10 cellular contexts compared by ENCODE assay signal in the genomic region with DNA sequence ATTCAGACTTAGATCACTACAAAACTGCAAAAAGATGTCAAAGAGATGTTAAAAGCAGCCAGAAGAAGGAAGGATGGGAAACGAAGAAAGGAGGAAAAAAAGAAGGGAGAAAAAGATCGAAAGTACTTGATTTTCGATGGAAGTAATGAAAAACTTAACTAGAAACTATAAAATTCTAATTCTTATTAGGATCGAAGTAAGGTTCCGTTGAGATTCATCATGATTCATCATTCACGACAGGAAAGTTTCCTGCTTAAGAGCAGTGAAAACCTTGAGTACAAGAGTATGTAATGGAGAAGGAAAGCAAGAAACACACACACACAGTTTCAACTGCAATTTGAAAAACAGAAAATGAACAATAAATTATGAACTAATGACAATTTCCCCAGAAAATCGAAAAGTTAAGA. TPM values are rescaled to one million over a fixed set of nuclear protein-coding genes. Genes with fewer than 3 reads are reported as not detected.
DNase-seq lines count a peak whose midpoint lies in the region; TF ChIP-seq lines count a peak whose summit lies in the region.
"Had no signal": no experiment of that assay in that cellular context is flagged by ENCODE, and none has a peak within 500 bp of the region (broad histone marks: within the 10 kb centered on the region; RNA-seq: fewer than 3 reads in every experiment).

No MANE protein-coding gene starts in this region.

- DNase-seq in GM23248 (peak; percentile 7), OCI-LY7 (ENCODE audit: low spot score) (peak; percentile 2), NCI-H226 (no peak), GM10248 (ENCODE audit: extremely low spot score) (no peak), epidermal melanocyte (ENCODE audit: insufficient read length, low spot score) (no peak), hepatic stellate cell (ENCODE audit: low spot score) (no peak)
- DNase-seq: NCI-H1092 had no signal

- no peaks in the 10 kb centered on the region for H3F3A ChIP-seq in GM23248 (ENCODE audit: insufficient read depth)

- POLR2A ChIA-PET in OCI-LY7 (lab: Charles Lee) (no interaction called here), GM10248 (lab: Yijun Ruan, JAX) (no interaction called here)

- H3K36me3 ChIP-seq in GM23248 (ENCODE audit: low read depth), result peaks cover 9% of the 10 kb centered on the region; the same call in 1 of the 2 replicates
- H3K36me3 ChIP-seq in OCI-LY7 (ENCODE audit: insufficient read depth, low read length), result peaks cover 20% of the 10 kb centered on the region
- H3K36me3 ChIP-seq in endocrine pancreas (ENCODE audit: control insufficient read depth, insufficient read depth, low read length), result no peaks in the 10 kb centered on the region
- no peaks in the 10 kb centered on the region for H3K36me3 ChIP-seq in rectal smooth muscle tissue (ENCODE audit: control insufficient read depth, insufficient read depth, low read length)

- no TSS peak for BruUV-seq in OCI-LY7 (replicated peaks; lab: Mats Ljungman, UMichigan)

- intact Hi-C loops in OCI-LY7 (cut with micrococcal nuclease; ENCODE audit: unreplicated experiment), result no loop called here

- no peak overlapping the region for H3K9ac ChIP-seq in GM23248
- no peak overlapping the region for H3K9ac ChIP-seq in endocrine pancreas (ENCODE audit: control insufficient read depth, insufficient read depth, low read length)
- H3K9ac ChIP-seq in rectal smooth muscle tissue (ENCODE audit: low read length), result no peak overlapping the region

- in situ Hi-C loops in GM23248 (cut with MboI), result no loop called here

- H3K9me2 ChIP-seq in GM23248 (ENCODE audit: insufficient read depth), result no peaks in the 10 kb centered on the region
- H3K9me2 ChIP-seq in OCI-LY7 (ENCODE audit: insufficient read depth, low read length), result no peaks in the 10 kb centered on the region

- TF ChIP-seq CTCF in OCI-LY7 (conservative IDR thresholded peaks at IDR 0.05; ENCODE audit: low read length) (no peak), GM10248 (IDR thresholded peaks at IDR 0.05; ENCODE audit: control extremely low read depth, extremely low read depth, low read depth, missing control alignments) (no peak)

- CTCF ChIA-PET in OCI-LY7 (lab: Charles Lee; ENCODE audit: unreplicated experiment) (no interaction called here), GM10248 (lab: Yijun Ruan, JAX) (no interaction called here)

- H3K4me2 ChIP-seq in GM23248 (ENCODE audit: unreplicated experiment), result peak overlapping the region; percentile 89
- H3K4me2 ChIP-seq in OCI-LY7 (ENCODE audit: low read length), result peak overlapping the region; percentile 77

- H3K4me1 ChIP-seq in GM23248 (ENCODE audit: insufficient read depth) (peaks cover 13% of the 10 kb centered on the region; the same call in 1 of the 2 replicates), OCI-LY7 (ENCODE audit: insufficient read depth, low read length, poor library complexity, severe bottlenecking) (peaks cover 14% of the 10 kb centered on the region), endocrine pancreas (ENCODE audit: control insufficient read depth, insufficient read depth, low read length) (peaks cover 18% of the 10 kb centered on the region), rectal smooth muscle tissue (ENCODE audit: control insufficient read depth, insufficient read depth, low read length) (peaks cover 4% of the 10 kb centered on the region)

- H3K4me3 ChIP-seq in GM23248, result peak overlapping the region; percentile 81; the same call in 1 of the 2 replicates
- H3K4me3 ChIP-seq in OCI-LY7 (ENCODE audit: low read depth, low read length, poor library complexity, severe bottlenecking), result peak overlapping the region; percentile 77
- peak overlapping the region; percentile 100 for H3K4me3 ChIP-seq in endocrine pancreas (ENCODE audit: control insufficient read depth, insufficient read depth, low read length)
- H3K4me3 ChIP-seq in rectal smooth muscle tissue (ENCODE audit: low read length), result peak overlapping the region; percentile 75
- H3K4me3 ChIP-seq: lung had no signal

- WGBS in GM23248 (ENCODE audit: low coverage in 1 of 2, low lambda C conversion rate in 2 of 2, missing lambda C conversion rate in 2 of 2), 2 experiments, result 44 to 56% methylated on average over 7 of the region's 7 CpGs

- H3K27ac ChIP-seq in GM23248 (no peak overlapping the region), OCI-LY7 (ENCODE audit: low read depth, low read length, poor library complexity, severe bottlenecking) (no peak overlapping the region), rectal smooth muscle tissue (ENCODE audit: low read depth, low read length) (no peak overlapping the region)

- peaks cover 28% of the 10 kb centered on the region for H3K79me2 ChIP-seq in GM23248 (ENCODE audit: insufficient read depth)
- H3K79me2 ChIP-seq in OCI-LY7 (ENCODE audit: insufficient read depth, low read depth, low read length), result peaks cover 38% of the 10 kb centered on the region

- H3K27me3 ChIP-seq in GM23248 (replicated peaks; ENCODE audit: insufficient read depth), result no peaks in the 10 kb centered on the region
- no peaks in the 10 kb centered on the region for H3K27me3 ChIP-seq in endocrine pancreas (ENCODE audit: control insufficient read depth, insufficient read depth, low read length)
- H3K27me3 ChIP-seq in rectal smooth muscle tissue (ENCODE audit: control insufficient read depth, insufficient read depth, low read length), result no peaks in the 10 kb centered on the region

- peak overlapping the region; percentile 94 for H2AFZ ChIP-seq in GM23248
- peak overlapping the region; percentile 94 for H2AFZ ChIP-seq in OCI-LY7 (ENCODE audit: low read length)

- H3K9me3 ChIP-seq in GM23248 (ENCODE audit: low read depth) (no peaks in the 10 kb centered on the region), OCI-LY7 (ENCODE audit: low read length) (no peaks in the 10 kb centered on the region), endocrine pancreas (ENCODE audit: control insufficient read depth, low read length) (no peaks in the 10 kb centered on the region)

- H4K20me1 ChIP-seq in GM23248 (ENCODE audit: insufficient read depth) (0 out of 2 replicates have a peak, but pooled peaks cover 4% of the 10 kb centered on the region), OCI-LY7 (ENCODE audit: insufficient read depth, low read length) (no peaks in the 10 kb centered on the region)

RNA-seq across cellular contexts. Expression of a gene that starts 1.2 kb away (rescaled TPM):
- 10.1 and 13.3 TPM in 2 replicates for total RNA-seq in GM23248 (2014; rRNA removed; shearing (Covaris generic))
- 21.6 and 27.0 TPM in 2 replicates for polyA plus RNA-seq in GM23248 (2016; fragmentation: Nextera tagmentation; extraction: Ambion mirVana)
- total RNA-seq in OCI-LY7 (2014; rRNA removed; shearing (Covaris generic)), result 12.5 and 21.4 TPM in 2 replicates
- 22.2 and 22.7 TPM in 2 replicates for total RNA-seq in OCI-LY7 (2022)

RNA-seq across cellular contexts. Expression of a gene that starts 39.1 kb away (rescaled TPM):
- 20.2 and 23.0 TPM in 2 replicates for total RNA-seq in GM23248 (2014; rRNA removed; shearing (Covaris generic))
- polyA plus RNA-seq in GM23248 (2016; fragmentation: Nextera tagmentation; extraction: Ambion mirVana), result 12.4 and 13.5 TPM in 2 replicates
- not detected in 2 replicates for total RNA-seq in OCI-LY7 (2014; rRNA removed; shearing (Covaris generic))
- total RNA-seq in OCI-LY7 (2022), result not detected in 2 replicates

Comparison
In these comparisons a context has a peak if more than half of its experiments do, and no peak if none do; other contexts are left out.
1. DNase-seq: peak in GM23248 (single experiment) and OCI-LY7 (single experiment); none in NCI-H226 (single experiment), GM10248 (single experiment), epidermal melanocyte (single experiment) and hepatic stellate cell (single experiment).
2. RNA of a gene that starts 39.1 kb away (total RNA-seq): 20.2 to 23.0 TPM in GM23248; not detected in OCI-LY7; every median in the first group is over 10 times any median in the second.
3. Peak in every context shown above with its lines, with median percentiles within 50 percentile points of each other: H3K4me3 ChIP-seq.